14 cellular contexts compared by ENCODE assay signal in genomic region chr6:20572940-20573339, GRCh38. TPM values are rescaled to one million over a fixed set of nuclear protein-coding genes. Genes with fewer than 3 reads are reported as not detected.
DNase-seq lines count a peak whose midpoint lies in the region; ATAC-seq, FAIRE-seq and TF ChIP-seq lines count a peak whose summit lies in the region.
"Had no signal": no experiment of that assay in that cellular context is flagged by ENCODE, and none has a peak within 500 bp of the region (broad histone marks: within the 10 kb centered on the region; RNA-seq: fewer than 3 reads in every experiment).

No MANE protein-coding gene starts in this region.

- no peak for TF ChIP-seq POLR2A in endothelial cell of umbilical vein (IDR thresholded peaks at IDR 0.05; ENCODE audit: low read depth, low read length)
- TF ChIP-seq POLR2A in gastrocnemius medialis (IDR thresholded peaks at IDR 0.05) = peak in 1 of 2 donors; percentile 24

- H3K36me3 ChIP-seq in endothelial cell of umbilical vein (ENCODE audit: control insufficient read depth in 2 of 2, extremely low read depth in 1 of 2, insufficient read depth in 2 of 2, low read length in 2 of 2) = no peaks in the 10 kb centered on the region
- H3K36me3 ChIP-seq in gastrocnemius medialis = no peaks in the 10 kb centered on the region

- no peaks in the 10 kb centered on the region for H4K20me1 ChIP-seq in endothelial cell of umbilical vein (replicated peaks; ENCODE audit: control insufficient read depth, extremely low read depth, insufficient read depth, low read length)

- CTCF ChIA-PET in endothelial cell of umbilical vein (lab: Charles Lee) = interaction anchor here (0.9 kb wide), 1 partner anchor 9 kb away, joined by 3 read pairs; no protein-coding TSS in a partner anchor

- peaks cover 6% of the 10 kb centered on the region for H3K4me1 ChIP-seq in endothelial cell of umbilical vein (ENCODE audit: control insufficient read depth, extremely low read depth, insufficient read depth, low read length)
- H3K4me1 ChIP-seq in gastrocnemius medialis = peaks cover 13 to 15% of the 10 kb centered on the region in 2 donors

- H3K9ac ChIP-seq in endothelial cell of umbilical vein (replicated peaks; ENCODE audit: extremely low read depth, insufficient read depth, low read length) = no peak overlapping the region

- no TSS peak for BruUV-seq in endothelial cell of umbilical vein (replicated peaks; lab: Mats Ljungman, UMichigan)

- POLR2A ChIA-PET in endothelial cell of umbilical vein (lab: Charles Lee) = no interaction called here

- H3K27me3 ChIP-seq in endothelial cell of umbilical vein (ENCODE audit: control insufficient read depth in 2 of 2, insufficient read depth in 2 of 2, low read length in 2 of 2) (no peaks in the 10 kb centered on the region), gastrocnemius medialis (no peaks in the 10 kb centered on the region)
- H3K27me3 ChIP-seq: right atrium auricular region had no signal

- peak; percentile 27 for DNase-seq in NCI-H510A treated with DMSO at 0.1 percent for 48 hours (lab: John Stamatoyannopoulos, UW)
- no peak for DNase-seq in NCI-H510A (lab: John Stamatoyannopoulos, UW)
- peak; percentile 55 for DNase-seq in NCI-H748 (lab: John Stamatoyannopoulos, UW; ENCODE audit: unreplicated experiment)
- DNase-seq in endothelial cell of umbilical vein (ENCODE audit: low read depth, low spot score) = peak; percentile 79
- peak in 1 of 2 donors; percentile 4 for DNase-seq in gastrocnemius medialis
- no peak for DNase-seq in NCI-H345 (lab: John Stamatoyannopoulos, UW)
- DNase-seq: activated CD4-positive, alpha-beta T cell treated with anti-CD3 and anti-CD28 coated beads for 1 hour; hippocampal formation; NCI-H146 had no signal

- H3K4me3 ChIP-seq in endothelial cell of umbilical vein (replicated peaks in 1 of 3; ENCODE audit: insufficient read depth in 1 of 3, low read depth in 1 of 3, low read length in 3 of 3) (no peak overlapping the region), gastrocnemius medialis (no peak overlapping the region)
- H3K4me3 ChIP-seq: coronary artery, right atrium auricular region had no signal

- H3K27ac ChIP-seq in endothelial cell of umbilical vein (ENCODE audit: insufficient read depth, low read depth, low read length) (no peak overlapping the region), gastrocnemius medialis (peak overlapping the region; percentile 15 to 47 (median 36))
- H3K27ac ChIP-seq: coronary artery had no signal

- H3K4me2 ChIP-seq in endothelial cell of umbilical vein (ENCODE audit: insufficient read depth, low read length) = peak overlapping the region; percentile 1

- no peaks in the 10 kb centered on the region for H3K9me1 ChIP-seq in endothelial cell of umbilical vein (replicated peaks; ENCODE audit: control insufficient read depth, extremely low read depth, insufficient read depth, low read length)

- TF ChIP-seq CTCF in endothelial cell of umbilical vein (IDR thresholded peaks at IDR 0.05; ENCODE audit: extremely low read depth in 1 of 2, insufficient read depth in 1 of 2, low read depth in 1 of 2, low read length in 2 of 2) (no peak), gastrocnemius medialis (IDR thresholded peaks at IDR 0.05 in 4 of 5, conservative IDR thresholded peaks at IDR 0.05 in 1 of 5) (no peak)

- ATAC-seq in gastrocnemius medialis (peak in 1 of 2 donors; percentile 45), GM21717 (IDR thresholded peaks at IDR 0.05; ENCODE audit: unreplicated experiment) (no peak), GM18868 (IDR thresholded peaks at IDR 0.05; ENCODE audit: unreplicated experiment) (no peak)
- ATAC-seq: activated T-helper 17 cell treated with anti-CD3 and anti-CD28 coated beads, Interleukin-2, amount 50 U/mL, for 72 hours had no signal

- intact Hi-C loops in endothelial cell of umbilical vein (cut with micrococcal nuclease) (no loop called here), gastrocnemius medialis (cut with DNase I; ENCODE audit: low total_unique reads) (no loop called here)

- peaks cover 1% of the 10 kb centered on the region for H3K79me2 ChIP-seq in endothelial cell of umbilical vein (ENCODE audit: control insufficient read depth, insufficient read depth, low read length)

- FAIRE-seq in endothelial cell of umbilical vein (lab: Jason Lieb, UNC) = peak; percentile 61

- H2AFZ ChIP-seq in endothelial cell of umbilical vein (ENCODE audit: low read depth, low read length) = no peak overlapping the region

- in situ Hi-C loops in gastrocnemius medialis (cut with MboI; ENCODE audit: low sequenced_read_pairs in 4 of 4) = loop anchor here in 1 of 4 donors (25.0 kb wide), 1 partner anchor 764 kb away; no protein-coding TSS in a partner anchor

- dilution Hi-C loops in endothelial cell of umbilical vein (cut with MboI; ENCODE audit: extremely low pct_ligation_motif_present, low sequenced_read_pairs) = no loop called here

- no peaks in the 10 kb centered on the region for H3K9me3 ChIP-seq in endothelial cell of umbilical vein (replicated peaks; ENCODE audit: control insufficient read depth, insufficient read depth, low read length)
- H3K9me3 ChIP-seq in gastrocnemius medialis = no peaks in the 10 kb centered on the region
- H3K9me3 ChIP-seq: right atrium auricular region had no signal

TF ChIP-seq in endothelial cell of umbilical vein, 7 proteins besides CTCF, POLR2A, EP300 and RAD21:
- TF ChIP-seq JUN (IDR thresholded peaks at IDR 0.05; ENCODE audit: borderline replicate concordance, insufficient read depth, insufficient read length, low read depth) = no peak
- TF ChIP-seq POLR2AphosphoS5 (IDR thresholded peaks at IDR 0.05; ENCODE audit: insufficient read depth, low read depth, low read length) = no peak
- TF ChIP-seq FOS (IDR thresholded peaks at IDR 0.05; ENCODE audit: borderline replicate concordance, insufficient read depth, low read length) = no peak
- no peak for TF ChIP-seq EZH2 (IDR thresholded peaks at IDR 0.05; ENCODE audit: borderline replicate concordance, low read depth, low read length, severe bottlenecking)
- TF ChIP-seq GATA2 (IDR thresholded peaks at IDR 0.05; ENCODE audit: insufficient read depth, insufficient read length, low read depth, low read length) = no peak
- TF ChIP-seq, protein P1, sequence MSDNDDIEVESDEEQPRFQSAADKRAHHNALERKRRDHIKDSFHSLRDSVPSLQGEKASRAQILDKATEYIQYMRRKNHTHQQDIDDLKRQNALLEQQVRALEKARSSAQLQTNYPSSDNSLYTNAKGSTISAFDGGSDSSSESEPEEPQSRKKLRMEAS (IDR thresholded peaks at IDR 0.05; ENCODE audit: insufficient read depth, insufficient read length) = no peak
- no peak for TF ChIP-seq MYC (IDR thresholded peaks at IDR 0.05; ENCODE audit: low read depth, low read length)
TF ChIP-seq in endothelial cell of umbilical vein: peak in this region for 0.

RNA-seq across cellular contexts. Expression of gene CDKAL1, which starts 38.7 kb away (rescaled TPM):
- total RNA-seq in endothelial cell of umbilical vein (17.3 and 20.5 TPM in 2 replicates), gastrocnemius medialis (10 to 100 TPM in 3 of 4 donors, 1 to 10 TPM in 1; 9.6 to 17.0 (median 11.4) TPM)
- 6.1 TPM in 2 replicates for polyA plus RNA-seq in endothelial cell of umbilical vein
- polyA plus RNA-seq in endothelial cell of umbilical vein (2011; cell fraction: cytosol; rRNA removed) = 5.9 and 6.1 TPM in 2 replicates
- 8.7 and 12.0 TPM in 2 replicates for polyA plus RNA-seq in endothelial cell of umbilical vein (2011; cell fraction: nucleus; rRNA removed)
- 6.6 and 8.6 TPM in 2 replicates for polyA plus RNA-seq in endothelial cell of umbilical vein (2012)
- polyA minus RNA-seq in endothelial cell of umbilical vein = 13.5 and 14.6 TPM in 2 replicates
- 8.9 TPM for polyA minus RNA-seq in endothelial cell of umbilical vein (2011; cell fraction: cytosol; rRNA and poly(A)+ RNA removed)
- polyA minus RNA-seq in endothelial cell of umbilical vein (2011; cell fraction: nucleus; rRNA and poly(A)+ RNA removed) = 24.4 and 31.7 TPM in 2 replicates

Comparison
In these comparisons a context has a peak if more than half of its experiments do, and no peak if none do; other contexts are left out.
1. DNase-seq: peak in NCI-H510A treated with DMSO at 0.1 percent for 48 hours (single experiment), NCI-H748 (single experiment) and endothelial cell of umbilical vein (single experiment); none in NCI-H510A (single experiment) and NCI-H345 (single experiment).